25 cellular contexts compared by ENCODE assay signal in genomic region chr2:144877893-144878292, GRCh38.
"Had no signal": no experiment of that assay in that cellular context is flagged by ENCODE, and none has a peak within 500 bp of the region (broad histone marks: within the 10 kb centered on the region; RNA-seq: fewer than 3 reads in every experiment).

No MANE protein-coding gene starts in this region.

- FAIRE-seq: endometrium, islet of Langerhans, keratinocyte had no signal

- H3K27me3 ChIP-seq: colonic mucosa, esophagus squamous epithelium, gastrocnemius medialis, heart right ventricle, left lung had no signal

- H3K9me3 ChIP-seq: colonic mucosa, esophagus squamous epithelium, gastrocnemius medialis, left lung, lower lobe of right lung, mucosa of descending colon had no signal

- H3K36me3 ChIP-seq: colonic mucosa, esophagus squamous epithelium, gastrocnemius medialis, heart right ventricle, left lung, lower lobe of right lung had no signal

- DNase-seq: colonic mucosa; cortex of kidney; effector CD8-positive, alpha-beta T cell; effector memory CD8-positive, alpha-beta T cell; endodermal cell; erythroblast; esophagus squamous epithelium; foreskin melanocyte; gastrocnemius medialis; glutamatergic neuron; head of caudate nucleus; heart right ventricle; hippocampal formation; left cardiac atrium; left lung; left ventricle myocardium superior; lower lobe of right lung; mesenchymal stem cell; mucosa of descending colon; naive B cell had no signal

- H3K4me3 ChIP-seq: colonic mucosa, esophagus squamous epithelium, gastrocnemius medialis, heart right ventricle, left lung, lower lobe of right lung, mucosa of descending colon had no signal

- ATAC-seq: effector memory CD8-positive, alpha-beta T cell; esophagus mucosa; gastrocnemius medialis; heart right ventricle; left cardiac atrium; left lung; left ventricle myocardium superior; lower lobe of right lung; mucosa of descending colon had no signal

- H3K27ac ChIP-seq: colonic mucosa, epithelial cell of prostate, esophagus squamous epithelium, gastrocnemius medialis, heart right ventricle, left lung, lower lobe of right lung had no signal

- H3K4me1 ChIP-seq: colonic mucosa, gastrocnemius medialis, left lung, lower lobe of right lung had no signal
